24 cellular contexts compared by ENCODE assay signal in genomic region chr3:32881624-32882023, GRCh38.
"Had no signal": no experiment of that assay in that cellular context is flagged by ENCODE, and none has a peak within 500 bp of the region (broad histone marks: within the 10 kb centered on the region; RNA-seq: fewer than 3 reads in every experiment).

No MANE protein-coding gene starts in this region.

- H3K4me1 ChIP-seq: esophagus squamous epithelium, suprapubic skin, transverse colon, vagina had no signal

- H3K4me3 ChIP-seq: coronary artery, esophagus squamous epithelium, lung, psoas muscle, suprapubic skin, transverse colon, vagina had no signal

- H3K36me3 Mint-ChIP-seq: memory B cell; natural killer cell; stimulated activated naive B cell treated with anti-CD40 and anti-IgM and Interleukin-4, amounts not matched to agents 10 μg/mL and 1 μg/mL and 100 μg/mL, for 72 hours had no signal

- H3K9me3 ChIP-seq: esophagus squamous epithelium, psoas muscle, suprapubic skin, transverse colon, vagina had no signal

- DNase-seq: dermis blood vessel endothelial cell; effector memory CD4-positive, alpha-beta T cell; erythroblast; esophagus squamous epithelium; foreskin melanocyte; hypothalamus; natural killer cell; nucleus accumbens; psoas muscle; right cardiac atrium; small intestine; stimulated activated CD4-positive, alpha-beta T cell treated with anti-CD3 and anti-CD28 coated beads, Interleukin-15, amount 100 ng/mL, for 24 hours; stimulated activated CD4-positive, alpha-beta T cell treated with anti-CD3 and anti-CD28 coated beads, Interleukin-2, amount 100 ng/mL, for 48 hours; stimulated activated naive B cell treated with anti-CD40 and anti-IgM and Interleukin-4, amounts not matched to agents 10 μg/mL and 1 μg/mL and 100 μg/mL, for 72 hours; stimulated activated naive CD8-positive, alpha-beta T cell treated with anti-CD3 and anti-CD28 coated beads, Interleukin-15, amount 100 ng/mL, for 72 hours; transverse colon had no signal

- H3K36me3 ChIP-seq: esophagus squamous epithelium, suprapubic skin, transverse colon, vagina had no signal

- ATAC-seq: left lobe of liver; natural killer cell; psoas muscle; right cardiac atrium; stimulated activated naive CD8-positive, alpha-beta T cell treated with anti-CD3 and anti-CD28 coated beads, Interleukin-15, amount 100 ng/mL, for 72 hours had no signal

- FAIRE-seq: endometrium, keratinocyte, small intestine had no signal

- H3K9me3 Mint-ChIP-seq: memory B cell; natural killer cell; stimulated activated naive B cell treated with anti-CD40 and anti-IgM and Interleukin-4, amounts not matched to agents 10 μg/mL and 1 μg/mL and 100 μg/mL, for 72 hours; stimulated activated naive CD8-positive, alpha-beta T cell treated with anti-CD3 and anti-CD28 coated beads, Interleukin-15, amount 100 ng/mL, for 72 hours had no signal

- H3K27ac Mint-ChIP-seq: memory B cell; natural killer cell; stimulated activated naive B cell treated with anti-CD40 and anti-IgM and Interleukin-4, amounts not matched to agents 10 μg/mL and 1 μg/mL and 100 μg/mL, for 72 hours had no signal

- H3K4me3 Mint-ChIP-seq: memory B cell; natural killer cell; stimulated activated naive B cell treated with anti-CD40 and anti-IgM and Interleukin-4, amounts not matched to agents 10 μg/mL and 1 μg/mL and 100 μg/mL, for 72 hours; stimulated activated naive CD8-positive, alpha-beta T cell treated with anti-CD3 and anti-CD28 coated beads, Interleukin-15, amount 100 ng/mL, for 72 hours had no signal

- H3K27ac ChIP-seq: coronary artery, esophagus squamous epithelium, psoas muscle, suprapubic skin, transverse colon, vagina had no signal

- H3K27me3 ChIP-seq: esophagus squamous epithelium, suprapubic skin, transverse colon, vagina had no signal
